ENCODE assay signal across 16 cellular contexts in the genomic region with DNA sequence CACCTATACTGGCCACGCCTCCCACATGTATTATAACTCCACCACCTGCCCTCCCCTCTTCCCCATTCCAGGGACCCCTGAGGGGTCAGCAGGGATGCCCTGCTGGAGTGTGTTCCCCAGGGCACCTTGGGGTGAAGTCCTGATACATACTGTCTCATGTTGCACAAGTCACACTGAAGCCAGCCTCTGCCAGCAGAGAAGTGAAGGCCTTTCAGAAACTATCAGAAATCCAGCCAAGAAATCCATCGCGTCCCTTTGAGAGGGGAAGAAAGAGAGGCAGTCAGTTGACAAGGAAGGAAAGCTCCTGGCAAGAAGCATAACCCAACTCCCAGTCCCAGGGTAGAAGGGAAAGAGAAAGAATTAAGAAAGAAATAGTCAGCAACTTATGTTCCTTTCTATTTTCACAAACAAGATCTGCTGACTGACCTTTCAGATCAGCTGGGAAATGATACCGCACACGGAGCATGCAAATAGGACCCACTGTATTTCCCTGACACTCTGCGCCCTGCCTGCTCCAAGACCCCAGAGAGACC. TPM values are rescaled to one million over a fixed set of nuclear protein-coding genes. Genes with fewer than 3 reads are reported as not detected.
DNase-seq lines count a peak whose midpoint lies in the region; ATAC-seq and TF ChIP-seq lines count a peak whose summit lies in the region.
"Had no signal": no experiment of that assay in that cellular context is flagged by ENCODE, and none has a peak within 500 bp of the region (broad histone marks: within the 10 kb centered on the region; RNA-seq: fewer than 3 reads in every experiment).

No MANE protein-coding gene starts in this region.

- no peak overlapping the region for H3K4me3 ChIP-seq in neuronal stem cell (ENCODE audit: low read length in 2 of 2)
- H3K4me3 ChIP-seq: body of pancreas had no signal

- peak overlapping the region; percentile 41 for H2AK5ac ChIP-seq in neuronal stem cell (ENCODE audit: low read depth, low read length)

- peaks cover 0 to 2% of the 10 kb centered on the region in 2 donors for H3K4me1 ChIP-seq in neuronal stem cell (ENCODE audit: control insufficient read depth in 2 of 2, insufficient read depth in 1 of 2, low read depth in 1 of 2, low read length in 2 of 2)
- H3K4me1 ChIP-seq: body of pancreas, Caco-2 had no signal

- H3K9me3 ChIP-seq in neuronal stem cell (replicated peaks in 1 of 2; ENCODE audit: control insufficient read depth in 2 of 2, insufficient read depth in 1 of 2, low read depth in 1 of 2, low read length in 2 of 2): peaks cover 0 to 4% of the 10 kb centered on the region in 2 donors
- H3K9me3 ChIP-seq: body of pancreas, Caco-2 had no signal

- H3K79me1 ChIP-seq in neuronal stem cell (ENCODE audit: low read depth, low read length): no peaks in the 10 kb centered on the region

- no peak overlapping the region for H3K4ac ChIP-seq in neuronal stem cell (ENCODE audit: low read length)

- H3K9ac ChIP-seq in neuronal stem cell (ENCODE audit: low read depth, low read length, poor library complexity): no peak overlapping the region

- no peak overlapping the region for H3K23ac ChIP-seq in neuronal stem cell (ENCODE audit: low read depth, low read length, poor library complexity)

- H2BK5ac ChIP-seq in neuronal stem cell (ENCODE audit: low read length): no peak overlapping the region

- peaks cover 0 to 7% (median 0%) of the 10 kb centered on the region in 3 experiments for H3K27me3 ChIP-seq in neuronal stem cell (ENCODE audit: control insufficient read depth in 3 of 3, insufficient read depth in 3 of 3, low read depth in 1 of 3, low read length in 3 of 3)
- H3K27me3 ChIP-seq: body of pancreas had no signal

- in situ Hi-C loops in GM13977 (cut with MboI; ENCODE audit: low pct_unique_long_range_greater_than_20kb, low sequenced_read_pairs, unreplicated experiment): no loop called here

- no peak overlapping the region for H2BK120ac ChIP-seq in neuronal stem cell (ENCODE audit: low read depth, low read length)

- H2BK12ac ChIP-seq in neuronal stem cell (ENCODE audit: low read length): no peak overlapping the region

- no peaks in the 10 kb centered on the region for H3K36me3 ChIP-seq in neuronal stem cell (replicated peaks in 1 of 2; ENCODE audit: control insufficient read depth in 2 of 2, insufficient read depth in 2 of 2, low read length in 2 of 2)

- no peak overlapping the region for H3K4me2 ChIP-seq in neuronal stem cell (ENCODE audit: insufficient read depth, low read length, poor library complexity, severe bottlenecking)

- no peak overlapping the region for H3K27ac ChIP-seq in neuronal stem cell (replicated peaks; ENCODE audit: low read length)
- H3K27ac ChIP-seq: body of pancreas had no signal

- H4K91ac ChIP-seq in neuronal stem cell (ENCODE audit: low read depth, low read length, poor library complexity): no peak overlapping the region

- DNase-seq in cerebellum (ENCODE audit: low spot score): peak; percentile 19
- no peak for DNase-seq in neuronal stem cell (ENCODE audit: low spot score)
- DNase-seq in GM13977 (ENCODE audit: low spot score): no peak
- DNase-seq in activated naive CD4-positive, alpha-beta T cell treated with Interleukin-2 at 50 U/mL for 16 hours: no peak
- DNase-seq: Caco-2; effector CD4-positive, alpha-beta T cell; natural killer cell; NCI-H187 treated with DMSO at 0.1 percent for 48 hours; stimulated activated CD4-positive, alpha-beta T cell treated with anti-CD3 and anti-CD28 coated beads, Interleukin-2, amount 100 ng/mL, for 24 hours; trophoblast cell had no signal

- peak; percentile 9 for ATAC-seq in GM18909 (IDR thresholded peaks at IDR 0.05; ENCODE audit: poor library complexity, unreplicated experiment)
- peak; percentile 6 for ATAC-seq in HG02943 (IDR thresholded peaks at IDR 0.05; ENCODE audit: low read depth, unreplicated experiment)
- no peak for ATAC-seq in GM21526 (IDR thresholded peaks at IDR 0.05; ENCODE audit: low FRiP score, unreplicated experiment)
- no peak for ATAC-seq in GM21360 (IDR thresholded peaks at IDR 0.05; ENCODE audit: unreplicated experiment)
- ATAC-seq: body of pancreas, WTC11 had no signal

- no peak overlapping the region for H2AFZ ChIP-seq in neuronal stem cell (ENCODE audit: low read length)

- no peak overlapping the region for H3K18ac ChIP-seq in neuronal stem cell (ENCODE audit: low read length)

- H4K8ac ChIP-seq in neuronal stem cell (ENCODE audit: low read depth, low read length): no peak overlapping the region

- TF ChIP-seq CTCF in GM13977 (IDR thresholded peaks at IDR 0.05; ENCODE audit: extremely low read depth, insufficient read depth, missing control alignments): no peak

- no peak overlapping the region for H2BK15ac ChIP-seq in neuronal stem cell (ENCODE audit: low read length)

- H3K14ac ChIP-seq in neuronal stem cell (ENCODE audit: low read length): no peak overlapping the region

- no CpG with 5 or more reads among the region's 6 CpGs for WGBS in neuronal stem cell (ENCODE audit: extremely low coverage in 2 of 2, insufficient read length in 2 of 2, insufficient replicate concordance in 1 of 2), 2 donors

RNA-seq across cellular contexts. Expression of gene SC5D, which starts 45.2 kb away (rescaled TPM):
- 110 TPM for total RNA-seq in cerebellum
- polyA plus RNA-seq in neuronal stem cell (2013, experiment 1 of 2): 69.6 TPM
- polyA plus RNA-seq in neuronal stem cell (2013, experiment 2 of 2): 67.4 TPM

Comparison
In these comparisons a context has a peak if more than half of its experiments do, and no peak if none do; other contexts are left out.
1. ATAC-seq: peak in GM18909 (single experiment) and HG02943 (single experiment); none in GM21526 (single experiment) and GM21360 (single experiment).